9 cellular contexts compared by ENCODE assay signal in the genomic region with DNA sequence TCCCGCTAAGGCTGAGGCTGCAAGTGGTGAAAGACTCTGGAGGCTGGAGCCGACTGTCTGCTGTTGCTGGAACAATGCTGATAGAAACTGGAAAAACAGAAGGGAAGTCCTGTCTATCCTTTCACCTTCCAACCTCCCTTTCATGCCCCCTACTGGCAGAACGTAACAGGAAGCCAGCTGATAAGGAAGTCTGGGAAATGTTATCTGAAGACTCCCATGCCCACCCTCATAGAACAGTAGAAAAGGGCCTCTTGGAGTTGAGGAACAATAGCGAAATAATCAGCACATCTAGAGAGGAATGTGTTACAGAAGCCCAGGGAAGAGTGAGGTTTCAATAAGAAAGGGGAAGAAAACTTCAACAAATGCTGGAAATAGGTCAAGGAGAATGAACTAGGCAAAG.
DNase-seq lines count a peak whose midpoint lies in the region; FAIRE-seq and TF ChIP-seq lines count a peak whose summit lies in the region.
"Had no signal": no experiment of that assay in that cellular context is flagged by ENCODE, and none has a peak within 500 bp of the region (broad histone marks: within the 10 kb centered on the region; RNA-seq: fewer than 3 reads in every experiment).

No MANE protein-coding gene starts in this region.

- H3K9me3 ChIP-seq in DOHH2 (ENCODE audit: control insufficient read depth, insufficient read depth, low read length) (no peaks in the 10 kb centered on the region), astrocyte (ENCODE audit: insufficient read depth, low read depth, low read length) (no peaks in the 10 kb centered on the region), mesodermal cell (ENCODE audit: control insufficient read depth, low read length) (no peaks in the 10 kb centered on the region)
- H3K9me3 ChIP-seq: upper lobe of left lung had no signal

- H3K79me2 ChIP-seq in DOHH2 (ENCODE audit: control insufficient read depth, low read length) (no peaks in the 10 kb centered on the region), astrocyte (ENCODE audit: insufficient read depth, low read length) (no peaks in the 10 kb centered on the region)

- H3K9me2 ChIP-seq in DOHH2 (replicated peaks; ENCODE audit: control insufficient read depth, low read length): no peaks in the 10 kb centered on the region

- no peaks in the 10 kb centered on the region for H3K36me3 Mint-ChIP-seq in astrocyte (ENCODE audit: low read depth, unreplicated experiment)

- H3K27ac ChIP-seq in DOHH2 (ENCODE audit: low read depth, low read length) (no peak overlapping the region), astrocyte (ENCODE audit: low read depth, low read length) (no peak overlapping the region), mesodermal cell (ENCODE audit: low read depth, low read length, severe bottlenecking) (peak overlapping the region; percentile 31)
- H3K27ac ChIP-seq: upper lobe of left lung had no signal

- H4K20me1 ChIP-seq in DOHH2 (ENCODE audit: control insufficient read depth, insufficient read depth, low read depth, low read length) (no peaks in the 10 kb centered on the region), astrocyte (ENCODE audit: insufficient read depth, low read length) (no peaks in the 10 kb centered on the region)

- H3K36me3 ChIP-seq in DOHH2 (ENCODE audit: control insufficient read depth, low read length) (no peaks in the 10 kb centered on the region), astrocyte (ENCODE audit: insufficient read depth, low read length) (no peaks in the 10 kb centered on the region), mesodermal cell (ENCODE audit: control insufficient read depth, insufficient read depth, low read length) (no peaks in the 10 kb centered on the region)
- H3K36me3 ChIP-seq: upper lobe of left lung had no signal

- no peaks in the 10 kb centered on the region for H3K27me3 Mint-ChIP-seq in astrocyte (ENCODE audit: low read depth, unreplicated experiment)

- H3K27ac Mint-ChIP-seq in astrocyte (ENCODE audit: unreplicated experiment): peak overlapping the region; percentile 29

- no peaks in the 10 kb centered on the region for H3K9me3 Mint-ChIP-seq in astrocyte (ENCODE audit: unreplicated experiment)

- no peak overlapping the region for H3K4me3 Mint-ChIP-seq in astrocyte (ENCODE audit: unreplicated experiment)

- H3K27me3 ChIP-seq in DOHH2 (ENCODE audit: control insufficient read depth, low read length) (no peaks in the 10 kb centered on the region), astrocyte (ENCODE audit: insufficient read depth, low read length) (no peaks in the 10 kb centered on the region)
- H3K27me3 ChIP-seq: upper lobe of left lung had no signal

- H3K9ac ChIP-seq in astrocyte (ENCODE audit: low read length): no peak overlapping the region

- H3F3A ChIP-seq in DOHH2 (ENCODE audit: control insufficient read depth, insufficient read depth): no peaks in the 10 kb centered on the region

- peaks cover 18% of the 10 kb centered on the region for H3K4me1 Mint-ChIP-seq in astrocyte (ENCODE audit: low read depth, unreplicated experiment)

- DNase-seq in HS-27A (ENCODE audit: low read depth) (peak; percentile 31), astrocyte (ENCODE audit: low read depth) (no peak), NCI-H2196 treated with DMSO at 0.1 percent for 48 hours (lab: John Stamatoyannopoulos, UW; ENCODE audit: unreplicated experiment) (no peak), SHP77 treated with DMSO at 0.1 percent for 48 hours (lab: John Stamatoyannopoulos, UW) (no peak)
- DNase-seq in activated CD4-positive, alpha-beta T cell treated with anti-CD3 and anti-CD28 coated beads for 1 hour: no peak
- no peak for DNase-seq in stimulated activated CD4-positive, alpha-beta T cell treated with anti-CD3 and anti-CD28 coated beads, Interleukin-4, amount 100 ng/mL, for 24 hours
- DNase-seq: upper lobe of left lung had no signal

- H3K4me2 ChIP-seq in DOHH2 (ENCODE audit: low read length) (no peak overlapping the region), astrocyte (ENCODE audit: low read length) (no peak overlapping the region)

- no peak overlapping the region for H3K4me3 ChIP-seq in DOHH2 (ENCODE audit: low read length)
- no peak overlapping the region for H3K4me3 ChIP-seq in astrocyte (ENCODE audit: insufficient read depth, low read depth, low read length)
- H3K4me3 ChIP-seq in mesodermal cell (ENCODE audit: extremely low read depth, insufficient read depth, low read length, poor library complexity, severe bottlenecking): no peak overlapping the region
- H3K4me3 ChIP-seq: upper lobe of left lung had no signal

- WGBS in mesodermal cell (ENCODE audit: insufficient coverage in 2 of 2), 2 experiments: 50% methylated on average over 1 of the region's 4 CpGs; no CpG with 5 or more reads in 1 of the 2 experiments

- H3K4me1 ChIP-seq in DOHH2 (ENCODE audit: control insufficient read depth, low read length) (no peaks in the 10 kb centered on the region), astrocyte (ENCODE audit: insufficient read depth, low read length) (no peaks in the 10 kb centered on the region), mesodermal cell (ENCODE audit: control insufficient read depth, insufficient read depth, low read length, poor library complexity, severe bottlenecking) (peaks cover 32% of the 10 kb centered on the region)
- H3K4me1 ChIP-seq: upper lobe of left lung had no signal

- H2AFZ ChIP-seq in astrocyte (ENCODE audit: low read depth, low read length): no peak overlapping the region

- no peak for FAIRE-seq in astrocyte (lab: Jason Lieb, UNC)

- TF ChIP-seq CTCF in DOHH2 (IDR thresholded peaks at IDR 0.05; ENCODE audit: low read depth, low read length, poor library complexity, severe bottlenecking) (peak; percentile 31), astrocyte (IDR thresholded peaks at IDR 0.05; ENCODE audit: insufficient read depth, low read depth, low read length) (peak; percentile 23)
